1 cellular context compared by ENCODE assay signal in genomic region chr16:75475420-75475847, GRCh38.
TF ChIP-seq lines count a peak whose summit lies in the region.

No MANE protein-coding gene starts in this region.

TF ChIP-seq in GM12878, 131 proteins besides CTCF, POLR2A, EP300 and RAD21:
- no peak for TF ChIP-seq FOXK2 (IDR thresholded peaks at IDR 0.05)
- no peak for TF ChIP-seq MEF2A (IDR thresholded peaks at IDR 0.05; ENCODE audit: insufficient read depth, low read depth, low read length)
- no peak for TF ChIP-seq PRDM15 (CRISPR knock-in tag; IDR thresholded peaks at IDR 0.05)
- no peak for TF ChIP-seq IRF5 (IDR thresholded peaks at IDR 0.05; ENCODE audit: borderline replicate concordance)
- no peak for TF ChIP-seq SP1 (IDR thresholded peaks at IDR 0.05; ENCODE audit: low read depth, low read length)
- no peak for TF ChIP-seq NR2F1 (conservative IDR thresholded peaks at IDR 0.05)
- TF ChIP-seq RELA (IDR thresholded peaks at IDR 0.05; ENCODE audit: borderline replicate concordance, partially characterized antibody): no peak
- no peak for TF ChIP-seq STAT1 (conservative IDR thresholded peaks at IDR 0.05)
- TF ChIP-seq RUNX3 (IDR thresholded peaks at IDR 0.05; ENCODE audit: low read length): no peak
- TF ChIP-seq MTA3 (IDR thresholded peaks at IDR 0.05; ENCODE audit: borderline replicate concordance, low read length): no peak
- TF ChIP-seq SMC3 (IDR thresholded peaks at IDR 0.05; ENCODE audit: borderline replicate concordance, low read length): no peak
- TF ChIP-seq USF1 (IDR thresholded peaks at IDR 0.05; ENCODE audit: borderline replicate concordance, extremely low read length, insufficient read depth, low read depth, low read length): no peak
- TF ChIP-seq CREB1 (IDR thresholded peaks at IDR 0.05; ENCODE audit: low read depth): no peak
- TF ChIP-seq YBX1 (IDR thresholded peaks at IDR 0.05): no peak
- TF ChIP-seq MTA2 (IDR thresholded peaks at IDR 0.05; ENCODE audit: low read depth): no peak
- no peak for TF ChIP-seq NFYA (IDR thresholded peaks at IDR 0.05; ENCODE audit: borderline replicate concordance, low read depth, low read length)
- TF ChIP-seq BCL3 (IDR thresholded peaks at IDR 0.05; ENCODE audit: borderline replicate concordance, insufficient read depth, low read depth, low read length, poor library complexity, severe bottlenecking): no peak
- TF ChIP-seq ZZZ3 (IDR thresholded peaks at IDR 0.05; ENCODE audit: control insufficient read depth, insufficient read length, low read depth): no peak
